In genomic region chr11:94895971-94896370, GRCh38 we compare ENCODE assay signal across 16 cellular contexts.
DNase-seq lines count a peak whose midpoint lies in the region; ATAC-seq and TF ChIP-seq lines count a peak whose summit lies in the region.
"Had no signal": no experiment of that assay in that cellular context is flagged by ENCODE, and none has a peak within 500 bp of the region (broad histone marks: within the 10 kb centered on the region; RNA-seq: fewer than 3 reads in every experiment).

No MANE protein-coding gene starts in this region.

- peaks cover 2% of the 10 kb centered on the region for H3K9me3 ChIP-seq in osteoblast (ENCODE audit: low read depth, low read length)
- H3K9me3 ChIP-seq in ovary: no peaks in the 10 kb centered on the region
- H3K9me3 ChIP-seq: right lobe of liver, suprapubic skin had no signal

- no peak overlapping the region for H2AFZ ChIP-seq in osteoblast (ENCODE audit: low read length)

- H3K27ac ChIP-seq in osteoblast (ENCODE audit: low read depth, low read length) (peak overlapping the region; percentile 64), ovary (no peak overlapping the region)
- H3K27ac ChIP-seq: right lobe of liver, suprapubic skin had no signal

- no peak for TF ChIP-seq EP300 in ovary (IDR thresholded peaks at IDR 0.05)

- H3K27me3 ChIP-seq in osteoblast (ENCODE audit: insufficient read depth, low read length) (no peaks in the 10 kb centered on the region), ovary (no peaks in the 10 kb centered on the region)
- H3K27me3 ChIP-seq: right lobe of liver, suprapubic skin had no signal

- H3K4me2 ChIP-seq in osteoblast (ENCODE audit: insufficient read depth, low read length): no peak overlapping the region

- peaks cover 3% of the 10 kb centered on the region for H3K36me3 ChIP-seq in osteoblast (ENCODE audit: insufficient read depth, low read length)
- no peaks in the 10 kb centered on the region for H3K36me3 ChIP-seq in ovary
- H3K36me3 ChIP-seq: right lobe of liver had no signal

- TF ChIP-seq CTCF in epithelial cell of proximal tubule (conservative IDR thresholded peaks at IDR 0.05; ENCODE audit: low read depth, low read length): no peak
- TF ChIP-seq CTCF in osteoblast (IDR thresholded peaks at IDR 0.05; ENCODE audit: extremely low read depth, low read depth, low read length): no peak
- no peak for TF ChIP-seq CTCF in ovary (IDR thresholded peaks at IDR 0.05)

- 69 to 89% (median 82%) methylated on average over 2 of the region's 2 CpGs for WGBS in ovary, 3 donors

- ATAC-seq in GM21619 (IDR thresholded peaks at IDR 0.05; ENCODE audit: unreplicated experiment): no peak
- ATAC-seq: HepG2; naive thymus-derived CD4-positive, alpha-beta T cell had no signal

- H3K4me1 ChIP-seq in osteoblast (ENCODE audit: insufficient read depth, low read length): peaks cover 8% of the 10 kb centered on the region
- no peaks in the 10 kb centered on the region for H3K4me1 ChIP-seq in ovary (ENCODE audit: insufficient read depth)
- H3K4me1 ChIP-seq: right lobe of liver, suprapubic skin had no signal

- intact Hi-C loops in ovary (cut with DNase I): loop anchor here in 3 of 4 donors (2.0 to 10.0 kb wide), 4 partner anchors 114 to 371 kb away; no protein-coding TSS in a partner anchor

- DNase-seq in EH (ENCODE audit: low read depth) (peak; percentile 81), NCI-H446 treated with DMSO at 0.1 percent for 48 hours (lab: John Stamatoyannopoulos, UW) (peak; percentile 78), epithelial cell of proximal tubule (ENCODE audit: low read depth) (peak; percentile 83), osteoblast (ENCODE audit: insufficient read length, low spot score, missing footprints) (no peak), ovary (no peak), SIG-M5 (lab: John Stamatoyannopoulos, UW) (no peak), putamen (ENCODE audit: low spot score) (no peak)
- DNase-seq: activated CD4-positive, CD25-positive, alpha-beta regulatory T cell; CD4-positive, alpha-beta T cell; foreskin melanocyte; naive thymus-derived CD4-positive, alpha-beta T cell; NCI-H1436; right lobe of liver had no signal

- no peak for TF ChIP-seq POLR2A in ovary (IDR thresholded peaks at IDR 0.05)

- no peaks in the 10 kb centered on the region for H4K20me1 ChIP-seq in osteoblast (ENCODE audit: insufficient read depth, low read length)

- H3K4me3 ChIP-seq in epithelial cell of proximal tubule (ENCODE audit: low read depth, low read length): no peak overlapping the region
- no peak overlapping the region for H3K4me3 ChIP-seq in osteoblast (ENCODE audit: insufficient read depth, low read length)
- H3K4me3 ChIP-seq in ovary: no peak overlapping the region
- H3K4me3 ChIP-seq: right lobe of liver, suprapubic skin had no signal

- peaks cover 6% of the 10 kb centered on the region for H3K79me2 ChIP-seq in osteoblast (ENCODE audit: insufficient read depth, low read length)

Comparison
In these comparisons a context has a peak if more than half of its experiments do, and no peak if none do; other contexts are left out.
1. DNase-seq: peak in EH (single experiment), NCI-H446 treated with DMSO at 0.1 percent for 48 hours (single experiment) and epithelial cell of proximal tubule (single experiment); none in osteoblast (single experiment), ovary (0 of 5), SIG-M5 (single experiment) and putamen (single experiment).